ENCODE assay signal across 8 cellular contexts in genomic region chr13:26872444-26873173, GRCh38.
DNase-seq lines count a peak whose midpoint lies in the region; ATAC-seq and TF ChIP-seq lines count a peak whose summit lies in the region.

No MANE protein-coding gene starts in this region.

- H3K36me3 Mint-ChIP-seq in activated T-helper 1 cell treated with anti-CD3 and anti-CD28 coated beads, Interleukin-12 subunit alpha, Interleukin-12 subunit beta, Interleukin-2, Interleukin-4 antibody, amounts not matched to agents 30 ng/mL and 10 ng/mL and 1 ng/mL, durations not matched to agents 14 hours and 24 hours and 36 hours (ENCODE audit: low read depth) = no peaks in the 10 kb centered on the region

- no peaks in the 10 kb centered on the region for H3K27me3 Mint-ChIP-seq in activated T-helper 1 cell treated with anti-CD3 and anti-CD28 coated beads, Interleukin-12 subunit alpha, Interleukin-12 subunit beta, Interleukin-2, Interleukin-4 antibody, amounts not matched to agents 30 ng/mL and 10 ng/mL and 1 ng/mL, durations not matched to agents 14 hours and 24 hours and 36 hours (ENCODE audit: insufficient read depth)

- H3K4me1 Mint-ChIP-seq in activated T-helper 1 cell treated with anti-CD3 and anti-CD28 coated beads, Interleukin-12 subunit alpha, Interleukin-12 subunit beta, Interleukin-2, Interleukin-4 antibody, amounts not matched to agents 30 ng/mL and 10 ng/mL and 1 ng/mL, durations not matched to agents 14 hours and 24 hours and 36 hours (ENCODE audit: low read depth) = no peaks in the 10 kb centered on the region

- DNase-seq in AML-193 (lab: John Stamatoyannopoulos, UW) (peak; percentile 60 to 61), H7 (peak; percentile 59), NOMO-1 treated with DMSO at 0.1 percent for 48 hours (lab: John Stamatoyannopoulos, UW; ENCODE audit: unreplicated experiment) (peak; percentile 69), cardiac muscle cell (ENCODE audit: low read depth in 1 of 2, low spot score in 1 of 2) (peak; percentile 56 to 81), putamen (ENCODE audit: low spot score) (peak; percentile 55), DMS79 (lab: John Stamatoyannopoulos, UW) (no peak), gastrocnemius medialis (no peak)
- peak; percentile 22 for DNase-seq in activated T-helper 1 cell treated with anti-CD3 and anti-CD28 coated beads, Interleukin-12 subunit alpha, Interleukin-12 subunit beta, Interleukin-2, Interleukin-4 antibody, amounts not matched to agents 30 ng/mL and 10 ng/mL and 1 ng/mL, durations not matched to agents 14 hours and 24 hours and 36 hours (ENCODE audit: low spot score)

- H3K4me1 ChIP-seq in cardiac muscle cell (ENCODE audit: low read depth) (no peaks in the 10 kb centered on the region), gastrocnemius medialis (no peaks in the 10 kb centered on the region)

- intact Hi-C loops in activated T-helper 1 cell treated with anti-CD3 and anti-CD28 coated beads, Interleukin-12 subunit alpha, Interleukin-12 subunit beta, Interleukin-2, Interleukin-4 antibody, amounts not matched to agents 30 ng/mL and 10 ng/mL and 1 ng/mL, durations not matched to agents 14 hours and 24 hours and 36 hours (cut with micrococcal nuclease) = loop anchor here (1.0 kb wide), 1 partner anchor 165 kb away; no protein-coding TSS in a partner anchor
- intact Hi-C loops in gastrocnemius medialis (cut with DNase I; ENCODE audit: low total_unique reads) = no loop called here

- H3K27ac ChIP-seq in cardiac muscle cell (no peak overlapping the region), gastrocnemius medialis (no peak overlapping the region)

- TF ChIP-seq POLR2A in gastrocnemius medialis (IDR thresholded peaks at IDR 0.05) = no peak

- peak; percentile 92 for TF ChIP-seq CTCF in cardiac muscle cell (IDR thresholded peaks at IDR 0.05; ENCODE audit: low read depth, low read length)
- TF ChIP-seq CTCF in gastrocnemius medialis (IDR thresholded peaks at IDR 0.05 in 4 of 5, conservative IDR thresholded peaks at IDR 0.05 in 1 of 5) = peak in 2 of 5 experiments; percentile 18 to 50

- H3K36me3 ChIP-seq in H7 (replicated peaks; ENCODE audit: control insufficient read depth, insufficient read depth, low read length) (no peaks in the 10 kb centered on the region), cardiac muscle cell (no peaks in the 10 kb centered on the region), gastrocnemius medialis (no peaks in the 10 kb centered on the region)

- ATAC-seq in gastrocnemius medialis = no peak

- no peak overlapping the region for H3K27ac Mint-ChIP-seq in activated T-helper 1 cell treated with anti-CD3 and anti-CD28 coated beads, Interleukin-12 subunit alpha, Interleukin-12 subunit beta, Interleukin-2, Interleukin-4 antibody, amounts not matched to agents 30 ng/mL and 10 ng/mL and 1 ng/mL, durations not matched to agents 14 hours and 24 hours and 36 hours

- H3K4me3 ChIP-seq in H7 (ENCODE audit: insufficient read depth, low read depth, low read length) = no peak overlapping the region
- H3K4me3 ChIP-seq in cardiac muscle cell = no peak overlapping the region
- no peak overlapping the region for H3K4me3 ChIP-seq in gastrocnemius medialis

- H3K27me3 ChIP-seq in H7 (ENCODE audit: control insufficient read depth, insufficient read depth, low read length) = no peaks in the 10 kb centered on the region; the same call in 1 of the 2 replicates
- no peaks in the 10 kb centered on the region for H3K27me3 ChIP-seq in cardiac muscle cell
- H3K27me3 ChIP-seq in gastrocnemius medialis = no peaks in the 10 kb centered on the region

- H3K9me3 ChIP-seq in cardiac muscle cell (ENCODE audit: low read depth) (no peaks in the 10 kb centered on the region), gastrocnemius medialis (no peaks in the 10 kb centered on the region)

- no peak overlapping the region for H3K4me3 Mint-ChIP-seq in activated T-helper 1 cell treated with anti-CD3 and anti-CD28 coated beads, Interleukin-12 subunit alpha, Interleukin-12 subunit beta, Interleukin-2, Interleukin-4 antibody, amounts not matched to agents 30 ng/mL and 10 ng/mL and 1 ng/mL, durations not matched to agents 14 hours and 24 hours and 36 hours

- no peaks in the 10 kb centered on the region for H3K9me3 Mint-ChIP-seq in activated T-helper 1 cell treated with anti-CD3 and anti-CD28 coated beads, Interleukin-12 subunit alpha, Interleukin-12 subunit beta, Interleukin-2, Interleukin-4 antibody, amounts not matched to agents 30 ng/mL and 10 ng/mL and 1 ng/mL, durations not matched to agents 14 hours and 24 hours and 36 hours

- in situ Hi-C loops in gastrocnemius medialis (cut with MboI; ENCODE audit: low sequenced_read_pairs in 4 of 4) = no loop called here

Comparison
In these comparisons a context has a peak if more than half of its experiments do, and no peak if none do; other contexts are left out.
1. DNase-seq: peak in AML-193 (2 of 2), H7 (single experiment), NOMO-1 treated with DMSO at 0.1 percent for 48 hours (single experiment), activated T-helper 1 cell treated with anti-CD3 and anti-CD28 coated beads, Interleukin-12 subunit alpha, Interleukin-12 subunit beta, Interleukin-2, Interleukin-4 antibody, amounts not matched to agents 30 ng/mL and 10 ng/mL and 1 ng/mL, durations not matched to agents 14 hours and 24 hours and 36 hours (single experiment), cardiac muscle cell (2 of 2) and putamen (single experiment); none in DMS79 (single experiment) and gastrocnemius medialis (0 of 2).